ENCODE assay signal across 17 cellular contexts in genomic region chr2:112597537-112598322, GRCh38.
"Had no signal": no experiment of that assay in that cellular context is flagged by ENCODE, and none has a peak within 500 bp of the region (broad histone marks: within the 10 kb centered on the region; RNA-seq: fewer than 3 reads in every experiment).

No MANE protein-coding gene starts in this region.

- H3K27ac ChIP-seq: colonic mucosa, foreskin keratinocyte, hepatocyte, neutrophil, psoas muscle, tibial artery, upper lobe of right lung, vagina had no signal

- H3K36me3 ChIP-seq: colonic mucosa, neutrophil, upper lobe of right lung had no signal

- H3K4me1 ChIP-seq: colonic mucosa had no signal

- ATAC-seq: foreskin keratinocyte; left colon; mucosa of descending colon; naive thymus-derived CD8-positive, alpha-beta T cell; psoas muscle; stimulated activated memory B cell treated with anti-CD40 and anti-IgM and Interleukin-4, amounts not matched to agents 10 μg/mL and 1 μg/mL and 100 μg/mL, for 72 hours; upper lobe of right lung had no signal

- H3K27me3 ChIP-seq: colonic mucosa, foreskin keratinocyte, hepatocyte, neutrophil, tibial artery, upper lobe of right lung, vagina had no signal

- H3K9me3 ChIP-seq: colonic mucosa, mucosa of descending colon, neutrophil, psoas muscle, tibial artery, upper lobe of right lung, vagina had no signal

- H3K4me3 ChIP-seq: colonic mucosa, hepatocyte, mucosa of descending colon, psoas muscle, smooth muscle cell, tibial artery, upper lobe of right lung, vagina had no signal

- DNase-seq: colonic mucosa; dermis blood vessel endothelial cell; foreskin keratinocyte; head of caudate nucleus; left colon; mucosa of descending colon; naive thymus-derived CD8-positive, alpha-beta T cell; psoas muscle; retina; stimulated activated CD4-positive, alpha-beta T cell treated with anti-CD3 and anti-CD28 coated beads, Interleukin-4, amount 100 ng/mL, for 1 hour; tibial artery; upper lobe of right lung had no signal
